8 cellular contexts compared by ENCODE assay signal in genomic region chr5:71887680-71888079, GRCh38.
DNase-seq lines count a peak whose midpoint lies in the region; ATAC-seq and TF ChIP-seq lines count a peak whose summit lies in the region.

No MANE protein-coding gene starts in this region.

- no peaks in the 10 kb centered on the region for H3K36me3 ChIP-seq in CD4-positive, CD25-positive, alpha-beta regulatory T cell (ENCODE audit: control insufficient read depth, insufficient read depth, low read length)
- no peaks in the 10 kb centered on the region for H3K36me3 ChIP-seq in right lobe of liver
- H3K36me3 ChIP-seq in effector memory CD4-positive, alpha-beta T cell (ENCODE audit: control insufficient read depth, insufficient read depth, low read length): no peaks in the 10 kb centered on the region

- H3K4me1 Mint-ChIP-seq in CD4-positive, CD25-positive, alpha-beta regulatory T cell: peaks cover 0 to 3% (median 2%) of the 10 kb centered on the region in 4 donors
- H3K4me1 Mint-ChIP-seq in endothelial cell (ENCODE audit: unreplicated experiment): peaks cover 2% of the 10 kb centered on the region

- H3K4me1 ChIP-seq in CD4-positive, CD25-positive, alpha-beta regulatory T cell (ENCODE audit: control insufficient read depth, insufficient read depth, low read length, poor library complexity, severe bottlenecking): no peaks in the 10 kb centered on the region
- no peaks in the 10 kb centered on the region for H3K4me1 ChIP-seq in right lobe of liver
- H3K4me1 ChIP-seq in effector memory CD4-positive, alpha-beta T cell (ENCODE audit: control insufficient read depth, insufficient read depth, low read length, poor library complexity, severe bottlenecking): no peaks in the 10 kb centered on the region

- H3K27ac Mint-ChIP-seq in CD4-positive, CD25-positive, alpha-beta regulatory T cell: peak overlapping the region in 1 of 3 donors; percentile 59
- no peak overlapping the region for H3K27ac Mint-ChIP-seq in endothelial cell (ENCODE audit: unreplicated experiment)

- peak overlapping the region; percentile 8 for H3K4me3 ChIP-seq in CD4-positive, CD25-positive, alpha-beta regulatory T cell (ENCODE audit: low read depth, low read length)
- H3K4me3 ChIP-seq in astrocyte of the cerebellum (ENCODE audit: low read depth, low read length) (no peak overlapping the region), right lobe of liver (no peak overlapping the region)
- no peak overlapping the region for H3K4me3 ChIP-seq in effector memory CD4-positive, alpha-beta T cell (ENCODE audit: insufficient read depth, low read depth, low read length, poor library complexity, severe bottlenecking)

- H3K9me3 Mint-ChIP-seq in CD4-positive, CD25-positive, alpha-beta regulatory T cell: peaks cover 1 to 6% (median 2%) of the 10 kb centered on the region in 7 donors
- H3K9me3 Mint-ChIP-seq in endothelial cell (ENCODE audit: unreplicated experiment): no peaks in the 10 kb centered on the region

- H3K27me3 ChIP-seq in CD4-positive, CD25-positive, alpha-beta regulatory T cell (ENCODE audit: control insufficient read depth, insufficient read depth, low read length): peaks cover 4% of the 10 kb centered on the region
- no peaks in the 10 kb centered on the region for H3K27me3 ChIP-seq in right lobe of liver
- no peaks in the 10 kb centered on the region for H3K27me3 ChIP-seq in effector memory CD4-positive, alpha-beta T cell (replicated peaks; ENCODE audit: control insufficient read depth, insufficient read depth, low read length, poor library complexity, severe bottlenecking)

- H3K4me3 Mint-ChIP-seq in CD4-positive, CD25-positive, alpha-beta regulatory T cell: peak overlapping the region in 1 of 4 donors; percentile 42
- no peak overlapping the region for H3K4me3 Mint-ChIP-seq in endothelial cell (ENCODE audit: unreplicated experiment)

- no peaks in the 10 kb centered on the region for H3K9me3 ChIP-seq in CD4-positive, CD25-positive, alpha-beta regulatory T cell (ENCODE audit: control insufficient read depth in 2 of 2, low read length in 2 of 2)
- no peaks in the 10 kb centered on the region for H3K9me3 ChIP-seq in right lobe of liver
- H3K9me3 ChIP-seq in effector memory CD4-positive, alpha-beta T cell (ENCODE audit: control insufficient read depth, low read length): no peaks in the 10 kb centered on the region

- TF ChIP-seq CTCF in astrocyte of the cerebellum (IDR thresholded peaks at IDR 0.05; ENCODE audit: low read depth, low read length, missing control alignments) (no peak), right lobe of liver (IDR thresholded peaks at IDR 0.05) (no peak), endothelial cell (IDR thresholded peaks at IDR 0.05; ENCODE audit: unreplicated experiment) (no peak)

- H3K27ac ChIP-seq in CD4-positive, CD25-positive, alpha-beta regulatory T cell (ENCODE audit: insufficient read depth, low read length, poor library complexity, severe bottlenecking): no peak overlapping the region
- no peak overlapping the region for H3K27ac ChIP-seq in right lobe of liver
- no peak overlapping the region for H3K27ac ChIP-seq in effector memory CD4-positive, alpha-beta T cell (ENCODE audit: insufficient read depth, low read length, poor library complexity, severe bottlenecking)

- peak; percentile 78 for ATAC-seq in CD4-positive, CD25-positive, alpha-beta regulatory T cell (ENCODE audit: low read depth in 2 of 2)
- ATAC-seq in GM18519 (IDR thresholded peaks at IDR 0.05; ENCODE audit: low FRiP score, unreplicated experiment): peak; percentile 96
- ATAC-seq in HG02884 (IDR thresholded peaks at IDR 0.05; ENCODE audit: unreplicated experiment): peak; percentile 98
- peak; percentile 57 to 91 (median 79) for ATAC-seq in right lobe of liver

- intact Hi-C loops in right lobe of liver (cut with DNase I): no loop called here

- peaks cover 3% of the 10 kb centered on the region for H3K36me3 Mint-ChIP-seq in CD4-positive, CD25-positive, alpha-beta regulatory T cell
- no peaks in the 10 kb centered on the region for H3K36me3 Mint-ChIP-seq in endothelial cell (ENCODE audit: low read depth, unreplicated experiment)

- peaks cover 12% of the 10 kb centered on the region for H3K27me3 Mint-ChIP-seq in CD4-positive, CD25-positive, alpha-beta regulatory T cell
- H3K27me3 Mint-ChIP-seq in endothelial cell (ENCODE audit: unreplicated experiment): peaks cover 7% of the 10 kb centered on the region

- WGBS in right lobe of liver (ENCODE audit: insufficient coverage, low coverage, low lambda C conversion rate, missing lambda C conversion rate): 61% methylated on average over 2 of the region's 2 CpGs

- in situ Hi-C loops in astrocyte of the cerebellum (cut with HindIII; ENCODE audit: low sequenced_read_pairs): no loop called here

- TF ChIP-seq POLR2A in right lobe of liver (IDR thresholded peaks at IDR 0.05): no peak

- peak in 2 of 3 donors; percentile 45 to 87 for DNase-seq in CD4-positive, CD25-positive, alpha-beta regulatory T cell
- DNase-seq in NCI-H2029 treated with DMSO at 0.1 percent for 48 hours (lab: John Stamatoyannopoulos, UW): peak; percentile 86
- peak; percentile 57 for DNase-seq in astrocyte of the cerebellum (ENCODE audit: low read depth)
- DNase-seq in right lobe of liver: no peak
- no peak for DNase-seq in endothelial cell (ENCODE audit: low spot score)
- DNase-seq in effector memory CD4-positive, alpha-beta T cell: no peak

Comparison
In these comparisons a context has a peak if more than half of its experiments do, and no peak if none do; other contexts are left out.
1. DNase-seq: peak in CD4-positive, CD25-positive, alpha-beta regulatory T cell (2 of 3), NCI-H2029 treated with DMSO at 0.1 percent for 48 hours (single experiment) and astrocyte of the cerebellum (single experiment); none in right lobe of liver (0 of 3), endothelial cell (single experiment) and effector memory CD4-positive, alpha-beta T cell (0 of 3).
2. Peak in every context shown above with its lines, with median percentiles within 50 percentile points of each other: ATAC-seq.